In the genomic region with DNA sequence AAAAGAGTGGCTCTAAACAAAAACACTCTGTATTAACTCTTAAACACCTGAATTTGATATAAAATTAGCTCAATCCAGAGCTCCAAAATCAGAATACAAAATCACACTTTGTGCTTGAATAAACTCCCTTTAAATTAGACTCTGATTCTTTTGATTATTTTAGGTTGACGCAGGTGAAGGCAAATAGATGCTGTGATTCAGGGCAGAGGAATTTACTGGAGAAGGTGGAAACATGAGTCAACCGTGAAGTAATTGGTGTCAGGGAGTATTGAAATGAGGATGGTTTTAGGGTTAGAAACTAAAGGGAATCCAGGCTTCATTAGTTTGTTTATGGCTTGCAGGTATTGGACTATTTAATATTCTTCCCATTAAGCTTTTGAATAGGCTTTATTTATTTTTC, we compare ENCODE assay signal across 35 cellular contexts. TPM values are rescaled to one million over a fixed set of nuclear protein-coding genes. Genes with fewer than 3 reads are reported as not detected.
DNase-seq lines count a peak whose midpoint lies in the region; ATAC-seq, FAIRE-seq and TF ChIP-seq lines count a peak whose summit lies in the region.
"Had no signal": no experiment of that assay in that cellular context is flagged by ENCODE, and none has a peak within 500 bp of the region (broad histone marks: within the 10 kb centered on the region; RNA-seq: fewer than 3 reads in every experiment).

No MANE protein-coding gene starts in this region.

- H2AFZ ChIP-seq in mammary epithelial cell (ENCODE audit: low read depth, low read length): no peak overlapping the region

- POLR2A ChIA-PET in CD4-positive, alpha-beta memory T cell (lab: Charles Lee; ENCODE audit: partially characterized antibody): interaction anchor here (0.9 kb wide), 1 partner anchor 13 kb away, joined by 3 read pairs; no protein-coding TSS in a partner anchor

- 0% methylated on average over 2 of the region's 2 CpGs for WGBS in mammary epithelial cell (ENCODE audit: low coverage, missing lambda C conversion rate)
- WGBS in heart left ventricle, 4 donors: 74 to 92% (median 84%) methylated on average over 2 of the region's 2 CpGs

- H3K4me1 ChIP-seq in mammary epithelial cell (ENCODE audit: insufficient read depth, low read length): peaks cover 33% of the 10 kb centered on the region
- H3K4me1 ChIP-seq in CD4-positive, alpha-beta memory T cell (ENCODE audit: insufficient read depth, low read length): no peaks in the 10 kb centered on the region
- H3K4me1 ChIP-seq in kidney (ENCODE audit: control insufficient read depth in 1 of 2, insufficient read depth in 1 of 2, low read depth in 1 of 2, low read length in 2 of 2): no peaks in the 10 kb centered on the region
- no peaks in the 10 kb centered on the region for H3K4me1 ChIP-seq in heart left ventricle
- H3K4me1 ChIP-seq: esophagus muscularis mucosa, gastroesophageal sphincter, upper lobe of right lung had no signal

- in situ Hi-C loops in mammary epithelial cell (cut with MboI; ENCODE audit: low sequenced_read_pairs in 2 of 2): no loop called here

- peak; percentile 15 for DNase-seq in Calu3
- peak; percentile 91 for DNase-seq in mammary epithelial cell
- peak; percentile 49 for DNase-seq in left kidney (ENCODE audit: low read depth, low spot score)
- no peak for DNase-seq in CD4-positive, alpha-beta memory T cell
- DNase-seq in kidney: no peak
- no peak for DNase-seq in heart left ventricle
- DNase-seq: activated CD4-positive, alpha-beta T cell treated with anti-CD3 and anti-CD28 coated beads, Interleukin-2, amount 10 ng/mL, durations not matched to agents 24 days and 14 days; activated naive CD4-positive, alpha-beta T cell treated with anti-CD3 and anti-CD28 coated beads, Interleukin-2, amount 10 ng/mL, durations not matched to agents 7 days and 5 days; activated T-cell treated with anti-CD3 and anti-CD28 coated beads, Interleukin-2, amount 50 U/mL, for 72 hours; aorta; C1 segment of cervical spinal cord; cerebellar nuclear complex; HCEC 1CT; naive thymus-derived CD8-positive, alpha-beta T cell; NCI-H1092 treated with DMSO at 0.1 percent for 48 hours; NCI-H2029 treated with DMSO at 0.1 percent for 48 hours; NCI-H82; stimulated activated CD8-positive, alpha-beta memory T cell treated with anti-CD3 and anti-CD28 coated beads, Interleukin-4, amount 100 ng/mL, for 48 hours; upper lobe of right lung had no signal

- dilution Hi-C loops in mammary epithelial cell (cut with HindIII; ENCODE audit: low sequenced_read_pairs): loop anchor here (25.0 kb wide), 1 partner anchor 206 kb away; the partner anchor contains the start of genes C17orf100 and MED31

- H3K9ac ChIP-seq in mammary epithelial cell (ENCODE audit: insufficient read depth, low read length) (peak overlapping the region; percentile 28), kidney (ENCODE audit: low read length in 2 of 2) (no peak overlapping the region)

- no peaks in the 10 kb centered on the region for H3K36me3 Mint-ChIP-seq in Calu3 (ENCODE audit: insufficient read depth, unreplicated experiment)
- no peaks in the 10 kb centered on the region for H3K36me3 Mint-ChIP-seq in CD4-positive, alpha-beta memory T cell
- H3K36me3 Mint-ChIP-seq: activated naive CD4-positive, alpha-beta T cell treated with anti-CD3 and anti-CD28 coated beads, Interleukin-2, amount 10 ng/mL, durations not matched to agents 7 days and 5 days had no signal

- intact Hi-C loops in Calu3 (cut with micrococcal nuclease; ENCODE audit: unreplicated experiment): no loop called here
- intact Hi-C loops in mammary epithelial cell (cut with micrococcal nuclease): loop anchor here (2.0 kb wide), 1 partner anchor 14 kb away; no protein-coding TSS in a partner anchor
- intact Hi-C loops in CD4-positive, alpha-beta memory T cell (cut with micrococcal nuclease): no loop called here
- intact Hi-C loops in kidney (cut with DNase I): no loop called here
- intact Hi-C loops in heart left ventricle (cut with DNase I): no loop called here

- no peaks in the 10 kb centered on the region for H4K20me1 ChIP-seq in mammary epithelial cell (ENCODE audit: insufficient read depth, low read length)

- ATAC-seq in heart left ventricle (no peak), GM19395 (IDR thresholded peaks at IDR 0.05; ENCODE audit: unreplicated experiment) (no peak)
- ATAC-seq: activated T-cell treated with anti-CD3 and anti-CD28 coated beads, Interleukin-2, amount 50 U/mL, for 72 hours; gastroesophageal sphincter; left lobe of liver; naive thymus-derived CD8-positive, alpha-beta T cell; sciatic nerve; upper lobe of right lung had no signal

- H3K36me3 ChIP-seq in mammary epithelial cell (ENCODE audit: insufficient read depth, low read length): peaks cover 8% of the 10 kb centered on the region
- no peaks in the 10 kb centered on the region for H3K36me3 ChIP-seq in CD4-positive, alpha-beta memory T cell (ENCODE audit: insufficient read depth, low read length)
- no peaks in the 10 kb centered on the region for H3K36me3 ChIP-seq in kidney (ENCODE audit: control insufficient read depth in 1 of 2, insufficient read depth in 2 of 2, low read length in 2 of 2)
- H3K36me3 ChIP-seq in heart left ventricle: no peaks in the 10 kb centered on the region
- H3K36me3 ChIP-seq: esophagus muscularis mucosa, gastroesophageal sphincter, upper lobe of right lung had no signal

- TF ChIP-seq POLR2A in heart left ventricle (IDR thresholded peaks at IDR 0.05): no peak

- peak overlapping the region; percentile 93 for H3K27ac ChIP-seq in mammary epithelial cell (ENCODE audit: insufficient read depth, low read depth, low read length)
- no peak overlapping the region for H3K27ac ChIP-seq in CD4-positive, alpha-beta memory T cell (ENCODE audit: low read depth, low read length)
- H3K27ac ChIP-seq in kidney (ENCODE audit: low read depth in 2 of 2, low read length in 2 of 2): no peak overlapping the region
- no peak overlapping the region for H3K27ac ChIP-seq in heart left ventricle
- H3K27ac ChIP-seq: esophagus muscularis mucosa, gastroesophageal sphincter, upper lobe of right lung, VCaP had no signal

- H3K9me3 ChIP-seq in mammary epithelial cell (replicated peaks; ENCODE audit: insufficient read depth, low read length) (no peaks in the 10 kb centered on the region), kidney (ENCODE audit: control insufficient read depth in 1 of 2, low read length in 2 of 2) (no peaks in the 10 kb centered on the region), heart left ventricle (no peaks in the 10 kb centered on the region)
- no peaks in the 10 kb centered on the region for H3K9me3 ChIP-seq in CD4-positive, alpha-beta memory T cell (ENCODE audit: control insufficient read depth in 1 of 2, low read length in 2 of 2)
- H3K9me3 ChIP-seq: esophagus muscularis mucosa, gastroesophageal sphincter, upper lobe of right lung had no signal

- no peak for FAIRE-seq in kidney (lab: Jason Lieb, UNC)
- FAIRE-seq: D721Med, G401.6 had no signal

- H3K9me3 Mint-ChIP-seq in Calu3 (ENCODE audit: low read depth, unreplicated experiment): no peaks in the 10 kb centered on the region
- no peaks in the 10 kb centered on the region for H3K9me3 Mint-ChIP-seq in CD4-positive, alpha-beta memory T cell
- H3K9me3 Mint-ChIP-seq: activated CD4-positive, alpha-beta T cell treated with anti-CD3 and anti-CD28 coated beads, Interleukin-2, amount 10 ng/mL, durations not matched to agents 24 days and 14 days; activated naive CD4-positive, alpha-beta T cell treated with anti-CD3 and anti-CD28 coated beads, Interleukin-2, amount 10 ng/mL, durations not matched to agents 7 days and 5 days; activated T-cell treated with anti-CD3 and anti-CD28 coated beads, Interleukin-2, amount 50 U/mL, for 72 hours; mesothelial cell of epicardium; naive thymus-derived CD8-positive, alpha-beta T cell had no signal

- H3K4me1 Mint-ChIP-seq in Calu3 (ENCODE audit: low read depth, unreplicated experiment): peaks cover 20% of the 10 kb centered on the region
- no peaks in the 10 kb centered on the region for H3K4me1 Mint-ChIP-seq in CD4-positive, alpha-beta memory T cell
- H3K4me1 Mint-ChIP-seq: activated CD4-positive, alpha-beta T cell treated with anti-CD3 and anti-CD28 coated beads, Interleukin-2, amount 10 ng/mL, durations not matched to agents 24 days and 14 days; activated naive CD4-positive, alpha-beta T cell treated with anti-CD3 and anti-CD28 coated beads, Interleukin-2, amount 10 ng/mL, durations not matched to agents 7 days and 5 days; mesothelial cell of epicardium; naive thymus-derived CD8-positive, alpha-beta T cell had no signal

- no peak for TF ChIP-seq RAD21 in Ishikawa (IDR thresholded peaks at IDR 0.05; ENCODE audit: low read depth)

- H3K27me3 Mint-ChIP-seq in Calu3 (ENCODE audit: unreplicated experiment): peaks cover 21% of the 10 kb centered on the region
- H3K27me3 Mint-ChIP-seq in CD4-positive, alpha-beta memory T cell: peaks cover 15 to 18% of the 10 kb centered on the region in 2 donors

- H3K4me2 ChIP-seq in mammary epithelial cell (ENCODE audit: insufficient read depth, low read depth, low read length): peak overlapping the region; percentile 71

- H3K4me3 Mint-ChIP-seq in Calu3 (ENCODE audit: low read depth, unreplicated experiment): no peak overlapping the region
- H3K4me3 Mint-ChIP-seq in CD4-positive, alpha-beta memory T cell: no peak overlapping the region
- H3K4me3 Mint-ChIP-seq: activated CD4-positive, alpha-beta T cell treated with anti-CD3 and anti-CD28 coated beads, Interleukin-2, amount 10 ng/mL, durations not matched to agents 24 days and 14 days; activated naive CD4-positive, alpha-beta T cell treated with anti-CD3 and anti-CD28 coated beads, Interleukin-2, amount 10 ng/mL, durations not matched to agents 7 days and 5 days; activated T-cell treated with anti-CD3 and anti-CD28 coated beads, Interleukin-2, amount 50 U/mL, for 72 hours; mesothelial cell of epicardium; naive thymus-derived CD8-positive, alpha-beta T cell had no signal

- H3K27ac Mint-ChIP-seq in Calu3 (ENCODE audit: unreplicated experiment): peak overlapping the region; percentile 73
- H3K27ac Mint-ChIP-seq in CD4-positive, alpha-beta memory T cell: no peak overlapping the region
- H3K27ac Mint-ChIP-seq: activated CD4-positive, alpha-beta T cell treated with anti-CD3 and anti-CD28 coated beads, Interleukin-2, amount 10 ng/mL, durations not matched to agents 24 days and 14 days; activated naive CD4-positive, alpha-beta T cell treated with anti-CD3 and anti-CD28 coated beads, Interleukin-2, amount 10 ng/mL, durations not matched to agents 7 days and 5 days; activated T-cell treated with anti-CD3 and anti-CD28 coated beads, Interleukin-2, amount 50 U/mL, for 72 hours; mesothelial cell of epicardium; naive thymus-derived CD8-positive, alpha-beta T cell had no signal

- H3K27me3 ChIP-seq in mammary epithelial cell (ENCODE audit: insufficient read depth, low read length) (no peaks in the 10 kb centered on the region), heart left ventricle (peaks cover 0 to 43% (median 4%) of the 10 kb centered on the region in 9 donors)
- no peaks in the 10 kb centered on the region for H3K27me3 ChIP-seq in CD4-positive, alpha-beta memory T cell (ENCODE audit: insufficient read depth, low read length)

- CTCF ChIA-PET in Calu3 (lab: Charles Lee) (interaction anchor here (1.1 kb wide), 2 partner anchors 12 to 24 kb away, joined by 3 read pairs; no protein-coding TSS in a partner anchor), mammary epithelial cell (lab: Charles Lee; ENCODE audit: low non-redundant PET) (no interaction called here)
- CTCF ChIA-PET in CD4-positive, alpha-beta memory T cell (lab: Charles Lee; ENCODE audit: partially characterized antibody): interaction anchor here (1.0 kb wide), 1 partner anchor 43 kb away, joined by 3 read pairs; no protein-coding TSS in a partner anchor

- BruUV-seq in Calu3 (replicated peaks; lab: Mats Ljungman, UMichigan) (no TSS peak), mammary epithelial cell (replicated peaks; lab: Mats Ljungman, UMichigan) (no TSS peak)

- TF ChIP-seq EP300 in Ishikawa (IDR thresholded peaks at IDR 0.05; ENCODE audit: borderline replicate concordance): no peak

- H3K4me3 ChIP-seq in mammary epithelial cell (replicated peaks in 1 of 3; ENCODE audit: insufficient read depth in 1 of 3, low read depth in 2 of 3, low read length in 3 of 3): no peak overlapping the region
- no peak overlapping the region for H3K4me3 ChIP-seq in CD4-positive, alpha-beta memory T cell (ENCODE audit: low read length in 2 of 2)
- no peak overlapping the region for H3K4me3 ChIP-seq in kidney (ENCODE audit: low read length in 2 of 2)
- H3K4me3 ChIP-seq in heart left ventricle: no peak overlapping the region
- H3K4me3 ChIP-seq: esophagus muscularis mucosa, gastroesophageal sphincter, upper lobe of right lung had no signal

- TF ChIP-seq CTCF in Calu3 (IDR thresholded peaks at IDR 0.05; ENCODE audit: unreplicated experiment) (no peak), mammary epithelial cell (conservative IDR thresholded peaks at IDR 0.05 in 1 of 2, IDR thresholded peaks at IDR 0.05 in 1 of 2; ENCODE audit: extremely low read depth in 1 of 2, insufficient read depth in 1 of 2, low read depth in 1 of 2, low read length in 2 of 2) (no peak), kidney (IDR thresholded peaks at IDR 0.05; ENCODE audit: borderline replicate concordance, extremely low read depth, insufficient read depth) (no peak), heart left ventricle (IDR thresholded peaks at IDR 0.05) (no peak)

- H3K79me2 ChIP-seq in mammary epithelial cell (ENCODE audit: insufficient read depth, low read length): peaks cover 73% of the 10 kb centered on the region

RNA-seq across cellular contexts. Expression of gene TEKT1, which starts 37.0 kb away (rescaled TPM):
- total RNA-seq in Calu3 (2022) (not detected in 2 replicates), mammary epithelial cell (not detected), kidney (0.06 TPM), heart left ventricle (not detected)
- polyA plus RNA-seq in mammary epithelial cell (not detected), kidney (ENCODE audit: insufficient read depth, low read depth, low replicate concordance) (not detected), heart left ventricle (not detected)
- polyA minus RNA-seq in mammary epithelial cell: not detected
- not detected for total RNA-seq in CD4-positive, alpha-beta memory T cell
- polyA plus RNA-seq in CD4-positive, alpha-beta memory T cell: not detected
- total RNA-seq: activated CD4-positive, alpha-beta T cell treated with anti-CD3 and anti-CD28 coated beads, Interleukin-2, amount 10 ng/mL, durations not matched to agents 24 days and 14 days; activated T-cell treated with anti-CD3 and anti-CD28 coated beads, Interleukin-2, amount 50 U/mL, for 72 hours; aorta; esophagus muscularis mucosa; left lobe of liver; LHCN-M2; mesothelial cell of epicardium; naive thymus-derived CD8-positive, alpha-beta T cell; OCI-LY7; osteoblast; SK-MEL-5; T-helper 2 cell treated with Interferon-gamma antibody and Interleukin-4, amounts not matched to agents 100 ng/mL and 5 ng/mL, for 36 hours; upper lobe of right lung had no signal
- polyA plus RNA-seq: AG04450; aorta; naive thymus-derived CD8-positive, alpha-beta T cell had no signal

Comparison
In these comparisons a context has a peak if more than half of its experiments do, and no peak if none do; other contexts are left out.
1. DNase-seq: peak in Calu3 (single experiment), mammary epithelial cell (single experiment) and left kidney (single experiment); none in CD4-positive, alpha-beta memory T cell (0 of 5), kidney (single experiment) and heart left ventricle (0 of 5).